Comparison of ENCODE assay signal across 35 cellular contexts in the genomic region with DNA sequence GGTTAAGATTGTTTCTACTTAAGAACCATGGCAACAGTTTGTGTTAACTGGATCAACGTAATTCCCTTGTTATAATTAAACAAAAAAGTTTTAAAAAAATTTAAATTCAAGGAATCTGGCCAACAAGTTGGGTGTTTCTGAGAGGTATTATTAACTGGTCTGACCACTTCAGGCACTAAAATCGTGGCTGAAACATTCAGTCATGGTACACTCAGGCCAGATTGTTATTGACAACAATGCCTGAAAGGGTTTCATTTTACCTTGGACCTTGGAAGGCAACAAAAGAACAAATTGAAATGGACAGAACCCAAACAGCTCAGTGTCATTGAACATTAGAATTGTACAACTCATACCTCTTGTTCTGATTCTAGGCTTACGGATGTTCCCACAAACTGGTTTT.
DNase-seq lines count a peak whose midpoint lies in the region; ATAC-seq, FAIRE-seq and TF ChIP-seq lines count a peak whose summit lies in the region.
"Had no signal": no experiment of that assay in that cellular context is flagged by ENCODE, and none has a peak within 500 bp of the region (broad histone marks: within the 10 kb centered on the region; RNA-seq: fewer than 3 reads in every experiment).

No MANE protein-coding gene starts in this region.

- TF ChIP-seq CTCF in astrocyte (IDR thresholded peaks at IDR 0.05; ENCODE audit: insufficient read depth, low read depth, low read length): no peak
- TF ChIP-seq CTCF in foreskin keratinocyte (conservative IDR thresholded peaks at IDR 0.05): no peak
- TF ChIP-seq CTCF in type B pancreatic cell (conservative IDR thresholded peaks at IDR 0.05): no peak

- H3K9me3 ChIP-seq in astrocyte (ENCODE audit: insufficient read depth, low read depth, low read length): no peaks in the 10 kb centered on the region
- H3K9me3 ChIP-seq: upper lobe of right lung had no signal

- H3K4me1 Mint-ChIP-seq in astrocyte (ENCODE audit: low read depth, unreplicated experiment) (peaks cover 28% of the 10 kb centered on the region), type B pancreatic cell (ENCODE audit: unreplicated experiment) (peaks cover 4% of the 10 kb centered on the region)
- H3K4me1 Mint-ChIP-seq: activated CD4-positive, alpha-beta T cell treated with anti-CD3 and anti-CD28 coated beads, Interleukin-2, amount 10 ng/mL, durations not matched to agents 24 days and 14 days; activated naive CD4-positive, alpha-beta T cell treated with anti-CD3 and anti-CD28 coated beads, Interleukin-2, amount 50 U/mL, for 24 hours; CD4-positive, CD25-positive, alpha-beta regulatory T cell; naive thymus-derived CD4-positive, alpha-beta T cell had no signal

- H3K9ac ChIP-seq in astrocyte (ENCODE audit: low read length): peak overlapping the region; percentile 1
- H3K9ac ChIP-seq: KMS-11 had no signal

- no peaks in the 10 kb centered on the region for H3K27me3 ChIP-seq in astrocyte (ENCODE audit: insufficient read depth, low read length)
- no peaks in the 10 kb centered on the region for H3K27me3 ChIP-seq in foreskin keratinocyte
- H3K27me3 ChIP-seq: upper lobe of right lung had no signal

- H3K27ac ChIP-seq in astrocyte (ENCODE audit: low read depth, low read length) (peak overlapping the region; percentile 71), foreskin keratinocyte (peak overlapping the region; percentile 61)
- H3K27ac ChIP-seq: KMS-11, upper lobe of right lung had no signal

- peak; percentile 3 for DNase-seq in NCI-H748 (lab: John Stamatoyannopoulos, UW; ENCODE audit: unreplicated experiment)
- no peak for DNase-seq in NCI-H748 treated with DMSO at 0.1 percent for 48 hours (lab: John Stamatoyannopoulos, UW)
- DNase-seq in astrocyte (ENCODE audit: low read depth): no peak
- DNase-seq in foreskin keratinocyte: no peak
- DNase-seq in type B pancreatic cell (ENCODE audit: extremely low spot score, unreplicated experiment): no peak
- no peak for DNase-seq in stimulated activated CD4-positive, alpha-beta T cell treated with anti-CD3 and anti-CD28 coated beads, Interleukin-4, amount 100 ng/mL, for 4 hours
- no peak for DNase-seq in kidney glomerular epithelial cell (lab: John Stamatoyannopoulos, UW)
- DNase-seq: activated CD4-positive, alpha-beta T cell treated with anti-CD3 and anti-CD28 coated beads, Interleukin-2, amount 10 ng/mL, durations not matched to agents 24 days and 14 days; activated CD8-positive, alpha-beta memory T cell treated with anti-CD3 and anti-CD28 coated beads for 24 hours; activated T-cell treated with anti-CD3 and anti-CD28 coated beads for 4 hours; AML-193; amniotic stem cell; CD4-positive, CD25-positive, alpha-beta regulatory T cell; GOT3; midbrain; naive thymus-derived CD4-positive, alpha-beta T cell; NCI-H1436; NCI-H345; NCI-H69; SIG-M5; stimulated activated CD4-positive, alpha-beta T cell treated with anti-CD3 and anti-CD28 coated beads, Interleukin-15, amount 100 ng/mL, for 24 hours; T-helper 9 cell; upper lobe of right lung had no signal

- H4K20me1 ChIP-seq in astrocyte (ENCODE audit: insufficient read depth, low read length): no peaks in the 10 kb centered on the region

- H3K4me1 ChIP-seq in astrocyte (ENCODE audit: insufficient read depth, low read length): peaks cover 34% of the 10 kb centered on the region
- H3K4me1 ChIP-seq in foreskin keratinocyte: peaks cover 21% of the 10 kb centered on the region

- H3K4me3 Mint-ChIP-seq in astrocyte (ENCODE audit: unreplicated experiment) (no peak overlapping the region), type B pancreatic cell (no peak overlapping the region)
- H3K4me3 Mint-ChIP-seq: activated CD4-positive, alpha-beta T cell treated with anti-CD3 and anti-CD28 coated beads, Interleukin-2, amount 10 ng/mL, durations not matched to agents 24 days and 14 days; activated naive CD4-positive, alpha-beta T cell treated with anti-CD3 and anti-CD28 coated beads, Interleukin-2, amount 50 U/mL, for 24 hours; CD4-positive, CD25-positive, alpha-beta regulatory T cell; naive thymus-derived CD4-positive, alpha-beta T cell; stimulated activated memory B cell treated with anti-CD40 and anti-IgM and Interleukin-4, amounts not matched to agents 10 μg/mL and 1 μg/mL and 100 μg/mL, for 72 hours had no signal

- no peak for FAIRE-seq in astrocyte (lab: Jason Lieb, UNC)
- FAIRE-seq: A204.1, bronchial epithelial cell, GM18507, GM19239, HTR-8/SVneo, islet of Langerhans had no signal

- no peaks in the 10 kb centered on the region for H3K36me3 ChIP-seq in astrocyte (ENCODE audit: insufficient read depth, low read length)
- H3K36me3 ChIP-seq: upper lobe of right lung had no signal

- H3K36me3 Mint-ChIP-seq in astrocyte (ENCODE audit: low read depth, unreplicated experiment) (no peaks in the 10 kb centered on the region), type B pancreatic cell (peaks cover 6% of the 10 kb centered on the region)
- H3K36me3 Mint-ChIP-seq: activated naive CD4-positive, alpha-beta T cell treated with anti-CD3 and anti-CD28 coated beads, Interleukin-2, amount 50 U/mL, for 24 hours; CD4-positive, CD25-positive, alpha-beta regulatory T cell; stimulated activated memory B cell treated with anti-CD40 and anti-IgM and Interleukin-4, amounts not matched to agents 10 μg/mL and 1 μg/mL and 100 μg/mL, for 72 hours had no signal

- peak overlapping the region; percentile 82 for H3K27ac Mint-ChIP-seq in astrocyte (ENCODE audit: unreplicated experiment)
- peak overlapping the region; percentile 92 for H3K27ac Mint-ChIP-seq in type B pancreatic cell
- H3K27ac Mint-ChIP-seq: activated CD4-positive, alpha-beta T cell treated with anti-CD3 and anti-CD28 coated beads, Interleukin-2, amount 10 ng/mL, durations not matched to agents 24 days and 14 days; activated naive CD4-positive, alpha-beta T cell treated with anti-CD3 and anti-CD28 coated beads, Interleukin-2, amount 50 U/mL, for 24 hours; CD4-positive, CD25-positive, alpha-beta regulatory T cell; stimulated activated memory B cell treated with anti-CD40 and anti-IgM and Interleukin-4, amounts not matched to agents 10 μg/mL and 1 μg/mL and 100 μg/mL, for 72 hours had no signal

- no peak overlapping the region for H2AFZ ChIP-seq in astrocyte (ENCODE audit: low read depth, low read length)

- H3K9me3 Mint-ChIP-seq in astrocyte (ENCODE audit: unreplicated experiment) (peaks cover 4% of the 10 kb centered on the region), type B pancreatic cell (peaks cover 11% of the 10 kb centered on the region)
- H3K9me3 Mint-ChIP-seq: activated CD4-positive, alpha-beta T cell treated with anti-CD3 and anti-CD28 coated beads, Interleukin-2, amount 10 ng/mL, durations not matched to agents 24 days and 14 days; activated naive CD4-positive, alpha-beta T cell treated with anti-CD3 and anti-CD28 coated beads, Interleukin-2, amount 50 U/mL, for 24 hours; stimulated activated memory B cell treated with anti-CD40 and anti-IgM and Interleukin-4, amounts not matched to agents 10 μg/mL and 1 μg/mL and 100 μg/mL, for 72 hours had no signal

- H3K4me2 ChIP-seq in astrocyte (ENCODE audit: low read length): peak overlapping the region; percentile 42
- H3K4me2 ChIP-seq: KMS-11 had no signal

- ATAC-seq in foreskin keratinocyte (no peak), GM19023 (IDR thresholded peaks at IDR 0.05; ENCODE audit: unreplicated experiment) (no peak)
- ATAC-seq: naive thymus-derived CD4-positive, alpha-beta T cell; sciatic nerve; stimulated activated memory B cell treated with anti-CD40 and anti-IgM and Interleukin-4, amounts not matched to agents 10 μg/mL and 1 μg/mL and 100 μg/mL, for 72 hours; upper lobe of right lung had no signal

- H3K4me3 ChIP-seq in astrocyte (ENCODE audit: insufficient read depth, low read depth, low read length): no peak overlapping the region
- H3K4me3 ChIP-seq: upper lobe of right lung had no signal

- no peaks in the 10 kb centered on the region for H3K79me2 ChIP-seq in astrocyte (ENCODE audit: insufficient read depth, low read length)

- H3K27me3 Mint-ChIP-seq in astrocyte (ENCODE audit: low read depth, unreplicated experiment) (no peaks in the 10 kb centered on the region), type B pancreatic cell (peaks cover 9% of the 10 kb centered on the region)
- H3K27me3 Mint-ChIP-seq: activated naive CD4-positive, alpha-beta T cell treated with anti-CD3 and anti-CD28 coated beads, Interleukin-2, amount 50 U/mL, for 24 hours; progenitor cell of endocrine pancreas; stimulated activated memory B cell treated with anti-CD40 and anti-IgM and Interleukin-4, amounts not matched to agents 10 μg/mL and 1 μg/mL and 100 μg/mL, for 72 hours had no signal
